ENCODE assay signal across 24 cellular contexts in the genomic region with DNA sequence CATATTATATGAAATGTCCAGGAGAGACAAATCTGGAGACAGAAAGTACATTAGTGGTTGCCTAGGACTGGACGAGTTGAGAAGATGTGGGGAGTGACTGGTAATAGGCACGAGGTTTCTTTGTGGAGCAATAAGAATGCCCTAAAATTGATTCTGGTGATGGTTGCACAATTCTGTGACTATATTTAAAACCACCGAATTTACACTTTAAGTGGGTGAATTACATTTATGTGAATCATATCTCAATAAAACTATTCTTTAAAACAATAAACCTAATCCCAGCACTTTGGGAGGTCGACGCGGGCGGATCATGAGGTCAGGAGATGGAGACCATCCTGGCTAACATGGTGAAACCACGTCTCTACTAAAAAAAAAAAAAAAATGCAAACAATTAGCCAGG.
A peak's percentile ranks its signal among the peaks of the same experiment; 100 is the strongest.
DNase-seq lines count a peak whose midpoint lies in the region; ATAC-seq and TF ChIP-seq lines count a peak whose summit lies in the region.
"Had no signal": no experiment of that assay in that cellular context is flagged by ENCODE, and none has a peak within 500 bp of the region (broad histone marks: within the 10 kb centered on the region; RNA-seq: fewer than 3 reads in every experiment).

No MANE protein-coding gene starts in this region.

- H3K79me2 ChIP-seq in fibroblast of lung (ENCODE audit: control insufficient read depth, insufficient read depth, low read length), result no peaks in the 10 kb centered on the region

- CTCF ChIA-PET in MCF 10A (lab: Yijun Ruan, JAX), result no interaction called here

- ATAC-seq in esophagus mucosa, result no peak
- ATAC-seq: natural killer cell; stimulated activated naive CD8-positive, alpha-beta T cell treated with anti-CD3 and anti-CD28 coated beads, Interleukin-15, Interleukin-2, amounts not matched to agents 100 U/mL and 50 U/mL, for 24 hours had no signal

- no peak overlapping the region for H2AFZ ChIP-seq in fibroblast of lung (ENCODE audit: low read length)

- H3K4me1 Mint-ChIP-seq in MCF 10A (ENCODE audit: insufficient read depth, unreplicated experiment), result peaks cover 13% of the 10 kb centered on the region

- BruUV-seq in MCF 10A (replicated peaks; lab: Mats Ljungman, UMichigan), result no TSS peak

- H3K9ac ChIP-seq in fibroblast of lung (ENCODE audit: insufficient read depth, low read length), result no peak overlapping the region
- H3K9ac ChIP-seq: KMS-11, SK-N-SH had no signal

- POLR2A ChIA-PET in MCF 10A (lab: Yijun Ruan, JAX), result no interaction called here

- intact Hi-C loops in MCF 10A (cut with micrococcal nuclease), result no loop called here
- intact Hi-C loops in breast epithelium (cut with DNase I; ENCODE audit: low total_unique reads), result no loop called here

- TF ChIP-seq CTCF in MCF 10A (IDR thresholded peaks at IDR 0.05; ENCODE audit: unreplicated experiment) (no peak), breast epithelium (IDR thresholded peaks at IDR 0.05) (no peak), fibroblast of lung (conservative IDR thresholded peaks at IDR 0.05 in 1 of 2, IDR thresholded peaks at IDR 0.05 in 1 of 2; ENCODE audit: low read depth in 1 of 2, low read length in 2 of 2) (no peak), right atrium auricular region (IDR thresholded peaks at IDR 0.05) (no peak)

- H3K4me3 ChIP-seq in breast epithelium (no peak overlapping the region), fibroblast of lung (replicated peaks in 1 of 4; ENCODE audit: control extremely low read depth in 1 of 4, insufficient read depth in 1 of 4, low read depth in 3 of 4, low read length in 4 of 4) (no peak overlapping the region), right atrium auricular region (no peak overlapping the region)

- H3K9me3 ChIP-seq in breast epithelium (no peaks in the 10 kb centered on the region), fibroblast of lung (ENCODE audit: control insufficient read depth, insufficient read depth, low read depth, low read length) (no peaks in the 10 kb centered on the region), right atrium auricular region (no peaks in the 10 kb centered on the region)
- H3K9me3 ChIP-seq: SK-N-SH had no signal

- H3K4me3 Mint-ChIP-seq in MCF 10A (ENCODE audit: unreplicated experiment), result no peak overlapping the region
- H3K4me3 Mint-ChIP-seq: activated naive CD4-positive, alpha-beta T cell treated with anti-CD3 and anti-CD28 coated beads, Interleukin-2, amount 50 U/mL, for 24 hours; natural killer cell; T-helper 2 cell treated with Interferon-gamma antibody and Interleukin-4, amounts not matched to agents 5 μg/mL and 100 μg/mL, for 36 hours had no signal

- H3K36me3 Mint-ChIP-seq in MCF 10A (ENCODE audit: insufficient read depth, unreplicated experiment), result no peaks in the 10 kb centered on the region
- H3K36me3 Mint-ChIP-seq: activated naive CD4-positive, alpha-beta T cell treated with anti-CD3 and anti-CD28 coated beads, Interleukin-2, amount 50 U/mL, for 24 hours; natural killer cell had no signal

- TF ChIP-seq POLR2A in breast epithelium (IDR thresholded peaks at IDR 0.05), result no peak

- H3K9me3 Mint-ChIP-seq in MCF 10A (ENCODE audit: unreplicated experiment), result no peaks in the 10 kb centered on the region
- H3K9me3 Mint-ChIP-seq: activated naive CD4-positive, alpha-beta T cell treated with anti-CD3 and anti-CD28 coated beads, Interleukin-2, amount 50 U/mL, for 24 hours; natural killer cell; T-helper 2 cell treated with Interferon-gamma antibody and Interleukin-4, amounts not matched to agents 5 μg/mL and 100 μg/mL, for 36 hours had no signal

- DNase-seq in MCF 10A (ENCODE audit: unreplicated experiment) (peak; percentile 52), breast epithelium (ENCODE audit: low spot score in 2 of 2) (no peak), NOMO-1 (lab: John Stamatoyannopoulos, UW; ENCODE audit: unreplicated experiment in 2 of 2) (peak; percentile 47 to 73), fibroblast of lung (ENCODE audit: low read depth in 2 of 2) (peak; percentile 62 to 75), ureter (ENCODE audit: low spot score) (no peak), right atrium auricular region (ENCODE audit: low spot score) (no peak), OCI-M2 (lab: John Stamatoyannopoulos, UW; ENCODE audit: unreplicated experiment) (no peak)
- DNase-seq: 8988T; activated CD4-positive, CD25-positive, alpha-beta regulatory T cell; activated T-cell treated with anti-CD3 and anti-CD28 coated beads, Interleukin-2, amount 50 U/mL, for 48 hours; DMS 273 treated with DMSO at 0.1 percent for 48 hours; foreskin melanocyte; hippocampal formation; mesendoderm; natural killer cell; NCI-H146; NCI-H2171 treated with DMSO at 0.1 percent for 48 hours; SK-N-SH; stimulated activated naive CD8-positive, alpha-beta T cell treated with anti-CD3 and anti-CD28 coated beads, Interleukin-15, Interleukin-2, amounts not matched to agents 100 U/mL and 50 U/mL, for 24 hours had no signal

- no peaks in the 10 kb centered on the region for H3K27me3 ChIP-seq in breast epithelium
- H3K27me3 ChIP-seq in fibroblast of lung (ENCODE audit: control insufficient read depth, insufficient read depth, low read length), result no peaks in the 10 kb centered on the region
- H3K27me3 ChIP-seq in right atrium auricular region, result no peaks in the 10 kb centered on the region

- no peaks in the 10 kb centered on the region for H4K20me1 ChIP-seq in fibroblast of lung (ENCODE audit: control insufficient read depth, extremely low read depth, insufficient read depth, low read length)

- no peak overlapping the region for H3K27ac Mint-ChIP-seq in MCF 10A (ENCODE audit: low read depth, unreplicated experiment)
- H3K27ac Mint-ChIP-seq: activated naive CD4-positive, alpha-beta T cell treated with anti-CD3 and anti-CD28 coated beads, Interleukin-2, amount 50 U/mL, for 24 hours; natural killer cell; T-helper 2 cell treated with Interferon-gamma antibody and Interleukin-4, amounts not matched to agents 5 μg/mL and 100 μg/mL, for 36 hours had no signal

- H3K27ac ChIP-seq in breast epithelium (no peak overlapping the region), fibroblast of lung (ENCODE audit: insufficient read depth, low read length) (no peak overlapping the region), right atrium auricular region (no peak overlapping the region)
- H3K27ac ChIP-seq: C4-2B, KMS-11 had no signal

- no peaks in the 10 kb centered on the region for H3K36me3 ChIP-seq in breast epithelium
- no peaks in the 10 kb centered on the region for H3K36me3 ChIP-seq in fibroblast of lung (ENCODE audit: control insufficient read depth, insufficient read depth, low read length)
- no peaks in the 10 kb centered on the region for H3K36me3 ChIP-seq in right atrium auricular region

- H3K4me1 ChIP-seq in breast epithelium (no peaks in the 10 kb centered on the region), fibroblast of lung (ENCODE audit: control insufficient read depth, extremely low read depth, insufficient read depth, low read length) (peaks cover 8% of the 10 kb centered on the region), right atrium auricular region (no peaks in the 10 kb centered on the region)

- no peak overlapping the region for H3K4me2 ChIP-seq in fibroblast of lung (ENCODE audit: extremely low read depth, insufficient read depth, low read length)
- H3K4me2 ChIP-seq: KMS-11, SK-N-SH had no signal

- no peaks in the 10 kb centered on the region for H3K27me3 Mint-ChIP-seq in MCF 10A (ENCODE audit: insufficient read depth, unreplicated experiment)
- H3K27me3 Mint-ChIP-seq: activated naive CD4-positive, alpha-beta T cell treated with anti-CD3 and anti-CD28 coated beads, Interleukin-2, amount 50 U/mL, for 24 hours had no signal

Comparison
In these comparisons a context has a peak if more than half of its experiments do, and no peak if none do; other contexts are left out.
1. DNase-seq: peak in MCF 10A (single experiment), NOMO-1 (2 of 2) and fibroblast of lung (2 of 2); none in breast epithelium (0 of 2), ureter (single experiment), right atrium auricular region (single experiment) and OCI-M2 (single experiment).